In genomic region chr2:158718851-158719250, GRCh38 we compare ENCODE assay signal across 14 cellular contexts.
"Had no signal": no experiment of that assay in that cellular context is flagged by ENCODE, and none has a peak within 500 bp of the region (broad histone marks: within the 10 kb centered on the region; RNA-seq: fewer than 3 reads in every experiment).

No MANE protein-coding gene starts in this region.

- H3K27ac ChIP-seq: brain microvascular endothelial cell, hepatocyte, prostate gland had no signal

- H3K36me3 ChIP-seq: brain microvascular endothelial cell, prostate gland had no signal

- H3K27me3 ChIP-seq: brain microvascular endothelial cell, hepatocyte had no signal

- H3K4me3 ChIP-seq: hepatocyte, prostate gland had no signal

- H3K9me3 ChIP-seq: prostate gland had no signal

- DNase-seq: activated CD4-positive, CD25-positive, alpha-beta regulatory T cell treated with anti-CD3 and anti-CD28 coated beads, Interleukin-2, amount 50 U/mL, for 72 hours; activated naive CD4-positive, alpha-beta T cell; activated naive CD8-positive, alpha-beta T cell treated with anti-CD3 and anti-CD28 coated beads, Interleukin-2, amount 10 ng/mL, durations not matched to agents 7 days and 5 days; activated T-cell treated with anti-CD3 and anti-CD28 coated beads for 4 hours; brain microvascular endothelial cell; cortex of kidney; effector memory CD4-positive, alpha-beta T cell; kidney; nucleus accumbens; stimulated activated CD4-positive, alpha-beta T cell treated with anti-CD3 and anti-CD28 coated beads, Interleukin-1b, Interleukin-23, amount 100 ng/mL, for 48 hours had no signal

- ATAC-seq: natural killer cell treated with Interleukin-12 subunit alpha and Interleukin-12 subunit beta and Interleukin-15 and Interleukin-18, amount 100 ng/mL, for 72 hours; sciatic nerve had no signal
